In the genomic region with DNA sequence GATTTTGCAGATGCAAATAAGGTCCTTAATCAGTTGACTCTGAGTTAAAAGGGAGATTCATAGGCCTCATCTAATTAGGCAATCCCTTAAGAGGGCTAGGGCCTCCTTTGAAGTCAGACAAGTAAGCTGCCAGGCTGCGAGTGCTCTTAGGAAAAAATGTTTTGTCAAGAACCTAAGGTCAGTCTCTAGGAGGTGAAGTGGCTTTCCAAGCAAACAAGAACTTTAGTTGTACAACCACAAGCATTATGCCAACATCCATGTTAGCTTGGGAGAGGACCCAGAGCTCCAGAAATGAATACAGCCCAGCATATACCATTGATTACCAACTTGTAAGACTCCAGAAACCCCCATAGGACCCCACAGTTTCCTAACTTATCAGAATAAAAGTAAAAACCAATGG, we compare ENCODE assay signal across 24 cellular contexts.
"Had no signal": no experiment of that assay in that cellular context is flagged by ENCODE, and none has a peak within 500 bp of the region (broad histone marks: within the 10 kb centered on the region; RNA-seq: fewer than 3 reads in every experiment).

No MANE protein-coding gene starts in this region.

- H3K4me3 ChIP-seq: dorsolateral prefrontal cortex, prostate gland, right atrium auricular region, smooth muscle cell, suprapubic skin, transverse colon had no signal

- H3K36me3 ChIP-seq: prostate gland, right atrium auricular region, suprapubic skin, transverse colon had no signal

- H3K9me3 ChIP-seq: prostate gland, suprapubic skin, transverse colon had no signal

- H3K27ac Mint-ChIP-seq: immature natural killer cell; naive thymus-derived CD4-positive, alpha-beta T cell; nephron; stimulated activated naive CD8-positive, alpha-beta T cell treated with anti-CD3 and anti-CD28 coated beads, Interleukin-15, amount 100 ng/mL, for 72 hours had no signal

- H3K4me1 Mint-ChIP-seq: immature natural killer cell; naive thymus-derived CD4-positive, alpha-beta T cell; nephron; stimulated activated naive CD8-positive, alpha-beta T cell treated with anti-CD3 and anti-CD28 coated beads, Interleukin-15, amount 100 ng/mL, for 72 hours had no signal

- H3K27ac ChIP-seq: dorsolateral prefrontal cortex, prostate gland, right atrium auricular region, suprapubic skin, transverse colon had no signal

- DNase-seq: dorsolateral prefrontal cortex; effector CD4-positive, alpha-beta T cell; hypothalamus; immature natural killer cell; islet precursor cell; mammary epithelial cell; mesendoderm; midbrain; naive thymus-derived CD4-positive, alpha-beta T cell; nucleus accumbens; stimulated activated CD4-positive, alpha-beta T cell treated with anti-CD3 and anti-CD28 coated beads, Interleukin-12 subunit alpha, Interleukin-12 subunit beta, amount 100 ng/mL, for 4 hours; stimulated activated CD4-positive, alpha-beta T cell treated with anti-CD3 and anti-CD28 coated beads, Interleukin-1b, Interleukin-23, amount 100 ng/mL, for 48 hours; stimulated activated CD4-positive, alpha-beta T cell treated with anti-CD3 and anti-CD28 coated beads, Interleukin-4, amount 100 ng/mL, for 1 hour; stimulated activated CD8-positive, alpha-beta memory T cell treated with anti-CD3 and anti-CD28 coated beads, Interleukin-4, amount 100 ng/mL, for 48 hours; stimulated activated naive CD4-positive, alpha-beta T cell; stimulated activated naive CD8-positive, alpha-beta T cell treated with anti-CD3 and anti-CD28 coated beads, Interleukin-15, amount 100 ng/mL, for 72 hours; transverse colon had no signal

- FAIRE-seq: frontal cortex had no signal

- H3K27me3 Mint-ChIP-seq: naive thymus-derived CD4-positive, alpha-beta T cell; stimulated activated naive CD8-positive, alpha-beta T cell treated with anti-CD3 and anti-CD28 coated beads, Interleukin-15, amount 100 ng/mL, for 72 hours had no signal

- H3K27me3 ChIP-seq: dorsolateral prefrontal cortex, right atrium auricular region, suprapubic skin, transverse colon had no signal

- H3K36me3 Mint-ChIP-seq: naive thymus-derived CD4-positive, alpha-beta T cell had no signal

- H3K4me3 Mint-ChIP-seq: immature natural killer cell; naive thymus-derived CD4-positive, alpha-beta T cell; nephron; stimulated activated naive CD8-positive, alpha-beta T cell treated with anti-CD3 and anti-CD28 coated beads, Interleukin-15, amount 100 ng/mL, for 72 hours had no signal

- H3K4me1 ChIP-seq: prostate gland, right atrium auricular region, suprapubic skin, transverse colon had no signal

- ATAC-seq: naive thymus-derived CD4-positive, alpha-beta T cell; sciatic nerve; stimulated activated naive CD8-positive, alpha-beta T cell treated with anti-CD3 and anti-CD28 coated beads, Interleukin-15, amount 100 ng/mL, for 72 hours had no signal
